ENCODE assay signal across 1 cellular context in the genomic region with DNA sequence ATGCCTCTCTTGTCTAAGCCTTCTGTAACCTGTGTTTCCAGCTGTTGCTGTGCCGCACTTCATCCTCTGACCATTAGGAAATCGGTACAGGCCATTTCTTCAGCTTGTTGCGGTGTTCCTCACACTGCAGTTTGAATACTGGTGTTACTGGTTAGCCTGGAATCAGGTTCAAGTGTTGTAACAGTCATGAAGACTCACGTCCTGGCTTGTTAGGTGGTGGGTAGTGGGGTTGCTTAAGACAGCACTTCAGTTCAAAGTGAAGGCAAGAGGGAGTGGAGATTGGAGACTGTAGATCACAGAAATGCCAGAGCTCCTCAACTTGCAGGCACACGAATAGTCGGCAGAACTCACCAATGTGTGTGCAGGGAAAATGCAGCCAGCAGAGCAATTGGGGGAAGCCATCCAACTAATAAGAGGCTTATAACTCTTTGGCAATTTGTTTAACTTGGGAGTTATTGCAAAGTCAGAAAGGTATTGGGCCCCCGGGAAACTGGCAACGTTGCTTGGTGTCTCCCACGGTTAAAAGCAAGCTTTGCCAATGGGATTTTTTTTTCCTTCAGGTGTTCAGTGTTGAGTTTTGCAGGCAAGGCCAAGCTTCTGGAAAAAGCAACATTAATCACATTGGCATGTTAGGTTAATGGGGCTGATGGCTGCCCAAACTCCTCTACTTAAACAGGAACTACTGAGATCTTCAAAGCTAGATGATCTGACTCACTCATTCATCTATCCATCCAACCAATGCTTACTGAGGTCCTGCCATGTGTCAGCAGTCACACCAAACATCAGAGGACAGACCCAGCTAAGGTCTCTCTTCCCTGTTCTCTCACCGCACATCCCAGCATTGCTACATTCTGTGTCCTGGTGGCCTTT.
TF ChIP-seq lines count a peak whose summit lies in the region.

No MANE protein-coding gene starts in this region.

TF ChIP-seq in H1, 55 proteins besides CTCF, POLR2A, EP300 and RAD21:
- TF ChIP-seq RFX5 (IDR thresholded peaks at IDR 0.05; ENCODE audit: borderline replicate concordance, low read depth, low read length) (no peak), SIN3A (conservative IDR thresholded peaks at IDR 0.05 in 1 of 2, IDR thresholded peaks at IDR 0.05 in 1 of 2; ENCODE audit: low read depth in 1 of 2, low read length in 2 of 2) (no peak), NANOG (IDR thresholded peaks at IDR 0.05; ENCODE audit: insufficient read depth, low read depth, low read length, poor library complexity, severe bottlenecking) (no peak), JUN (IDR thresholded peaks at IDR 0.05; ENCODE audit: low read depth, low read length) (no peak), SIX5 (IDR thresholded peaks at IDR 0.05; ENCODE audit: low read depth, low read length) (no peak), CHD2 (IDR thresholded peaks at IDR 0.05; ENCODE audit: low read length) (no peak), CBX5 (IDR thresholded peaks at IDR 0.05; ENCODE audit: low read depth, low read length) (no peak), RBBP5 (IDR thresholded peaks at IDR 0.05; ENCODE audit: borderline replicate concordance, low read depth, low read length) (no peak), YY1 (IDR thresholded peaks at IDR 0.05; ENCODE audit: low read depth, low read length) (no peak), EZH2 (IDR thresholded peaks at IDR 0.05; ENCODE audit: low read depth, low read length, severe bottlenecking) (no peak), SRF (IDR thresholded peaks at IDR 0.05; ENCODE audit: low read depth, low read length) (no peak), RNF2 (IDR thresholded peaks at IDR 0.05; ENCODE audit: borderline replicate concordance, low read depth, low read length, missing control alignments, poor library complexity, severe bottlenecking) (no peak), SP4 (IDR thresholded peaks at IDR 0.05; ENCODE audit: low read length) (no peak), POU5F1 (IDR thresholded peaks at IDR 0.05; ENCODE audit: low read depth, low read length) (no peak), CTBP2 (IDR thresholded peaks at IDR 0.05; ENCODE audit: borderline replicate concordance, insufficient read depth, insufficient read length, low read length) (no peak), TAF1 (IDR thresholded peaks at IDR 0.05; ENCODE audit: low read depth, low read length) (no peak)
- TF ChIP-seq, protein P1, sequence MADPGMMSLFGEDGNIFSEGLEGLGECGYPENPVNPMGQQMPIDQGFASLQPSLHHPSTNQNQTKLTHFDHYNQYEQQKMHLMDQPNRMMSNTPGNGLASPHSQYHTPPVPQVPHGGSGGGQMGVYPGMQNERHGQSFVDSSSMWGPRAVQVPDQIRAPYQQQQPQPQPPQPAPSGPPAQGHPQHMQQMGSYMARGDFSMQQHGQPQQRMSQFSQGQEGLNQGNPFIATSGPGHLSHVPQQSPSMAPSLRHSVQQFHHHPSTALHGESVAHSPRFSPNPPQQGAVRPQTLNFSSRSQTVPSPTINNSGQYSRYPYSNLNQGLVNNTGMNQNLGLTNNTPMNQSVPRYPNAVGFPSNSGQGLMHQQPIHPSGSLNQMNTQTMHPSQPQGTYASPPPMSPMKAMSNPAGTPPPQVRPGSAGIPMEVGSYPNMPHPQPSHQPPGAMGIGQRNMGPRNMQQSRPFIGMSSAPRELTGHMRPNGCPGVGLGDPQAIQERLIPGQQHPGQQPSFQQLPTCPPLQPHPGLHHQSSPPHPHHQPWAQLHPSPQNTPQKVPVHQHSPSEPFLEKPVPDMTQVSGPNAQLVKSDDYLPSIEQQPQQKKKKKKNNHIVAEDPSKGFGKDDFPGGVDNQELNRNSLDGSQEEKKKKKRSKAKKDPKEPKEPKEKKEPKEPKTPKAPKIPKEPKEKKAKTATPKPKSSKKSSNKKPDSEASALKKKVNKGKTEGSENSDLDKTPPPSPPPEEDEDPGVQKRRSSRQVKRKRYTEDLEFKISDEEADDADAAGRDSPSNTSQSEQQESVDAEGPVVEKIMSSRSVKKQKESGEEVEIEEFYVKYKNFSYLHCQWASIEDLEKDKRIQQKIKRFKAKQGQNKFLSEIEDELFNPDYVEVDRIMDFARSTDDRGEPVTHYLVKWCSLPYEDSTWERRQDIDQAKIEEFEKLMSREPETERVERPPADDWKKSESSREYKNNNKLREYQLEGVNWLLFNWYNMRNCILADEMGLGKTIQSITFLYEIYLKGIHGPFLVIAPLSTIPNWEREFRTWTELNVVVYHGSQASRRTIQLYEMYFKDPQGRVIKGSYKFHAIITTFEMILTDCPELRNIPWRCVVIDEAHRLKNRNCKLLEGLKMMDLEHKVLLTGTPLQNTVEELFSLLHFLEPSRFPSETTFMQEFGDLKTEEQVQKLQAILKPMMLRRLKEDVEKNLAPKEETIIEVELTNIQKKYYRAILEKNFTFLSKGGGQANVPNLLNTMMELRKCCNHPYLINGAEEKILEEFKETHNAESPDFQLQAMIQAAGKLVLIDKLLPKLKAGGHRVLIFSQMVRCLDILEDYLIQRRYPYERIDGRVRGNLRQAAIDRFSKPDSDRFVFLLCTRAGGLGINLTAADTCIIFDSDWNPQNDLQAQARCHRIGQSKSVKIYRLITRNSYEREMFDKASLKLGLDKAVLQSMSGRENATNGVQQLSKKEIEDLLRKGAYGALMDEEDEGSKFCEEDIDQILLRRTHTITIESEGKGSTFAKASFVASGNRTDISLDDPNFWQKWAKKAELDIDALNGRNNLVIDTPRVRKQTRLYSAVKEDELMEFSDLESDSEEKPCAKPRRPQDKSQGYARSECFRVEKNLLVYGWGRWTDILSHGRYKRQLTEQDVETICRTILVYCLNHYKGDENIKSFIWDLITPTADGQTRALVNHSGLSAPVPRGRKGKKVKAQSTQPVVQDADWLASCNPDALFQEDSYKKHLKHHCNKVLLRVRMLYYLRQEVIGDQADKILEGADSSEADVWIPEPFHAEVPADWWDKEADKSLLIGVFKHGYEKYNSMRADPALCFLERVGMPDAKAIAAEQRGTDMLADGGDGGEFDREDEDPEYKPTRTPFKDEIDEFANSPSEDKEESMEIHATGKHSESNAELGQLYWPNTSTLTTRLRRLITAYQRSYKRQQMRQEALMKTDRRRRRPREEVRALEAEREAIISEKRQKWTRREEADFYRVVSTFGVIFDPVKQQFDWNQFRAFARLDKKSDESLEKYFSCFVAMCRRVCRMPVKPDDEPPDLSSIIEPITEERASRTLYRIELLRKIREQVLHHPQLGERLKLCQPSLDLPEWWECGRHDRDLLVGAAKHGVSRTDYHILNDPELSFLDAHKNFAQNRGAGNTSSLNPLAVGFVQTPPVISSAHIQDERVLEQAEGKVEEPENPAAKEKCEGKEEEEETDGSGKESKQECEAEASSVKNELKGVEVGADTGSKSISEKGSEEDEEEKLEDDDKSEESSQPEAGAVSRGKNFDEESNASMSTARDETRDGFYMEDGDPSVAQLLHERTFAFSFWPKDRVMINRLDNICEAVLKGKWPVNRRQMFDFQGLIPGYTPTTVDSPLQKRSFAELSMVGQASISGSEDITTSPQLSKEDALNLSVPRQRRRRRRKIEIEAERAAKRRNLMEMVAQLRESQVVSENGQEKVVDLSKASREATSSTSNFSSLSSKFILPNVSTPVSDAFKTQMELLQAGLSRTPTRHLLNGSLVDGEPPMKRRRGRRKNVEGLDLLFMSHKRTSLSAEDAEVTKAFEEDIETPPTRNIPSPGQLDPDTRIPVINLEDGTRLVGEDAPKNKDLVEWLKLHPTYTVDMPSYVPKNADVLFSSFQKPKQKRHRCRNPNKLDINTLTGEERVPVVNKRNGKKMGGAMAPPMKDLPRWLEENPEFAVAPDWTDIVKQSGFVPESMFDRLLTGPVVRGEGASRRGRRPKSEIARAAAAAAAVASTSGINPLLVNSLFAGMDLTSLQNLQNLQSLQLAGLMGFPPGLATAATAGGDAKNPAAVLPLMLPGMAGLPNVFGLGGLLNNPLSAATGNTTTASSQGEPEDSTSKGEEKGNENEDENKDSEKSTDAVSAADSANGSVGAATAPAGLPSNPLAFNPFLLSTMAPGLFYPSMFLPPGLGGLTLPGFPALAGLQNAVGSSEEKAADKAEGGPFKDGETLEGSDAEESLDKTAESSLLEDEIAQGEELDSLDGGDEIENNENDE (IDR thresholded peaks at IDR 0.05; ENCODE audit: insufficient replicate concordance, low read length): no peak
TF ChIP-seq in H1: peak in this region for 0.
